Comparison of ENCODE assay signal across 19 cellular contexts in genomic region chr6:11475019-11475418, GRCh38.
"Had no signal": no experiment of that assay in that cellular context is flagged by ENCODE, and none has a peak within 500 bp of the region (broad histone marks: within the 10 kb centered on the region; RNA-seq: fewer than 3 reads in every experiment).

No MANE protein-coding gene starts in this region.

- H3K4me1 ChIP-seq: foreskin keratinocyte, neural progenitor cell, parathyroid adenoma had no signal

- H3K36me3 ChIP-seq: gastroesophageal sphincter, heart left ventricle, left lung, neural progenitor cell, spleen, vagina had no signal

- H3K9ac ChIP-seq: neural progenitor cell, parathyroid adenoma had no signal

- H3K27ac ChIP-seq: dorsolateral prefrontal cortex, foreskin keratinocyte, gastroesophageal sphincter, heart left ventricle, hepatocyte, left lung, neural progenitor cell, parathyroid adenoma, spleen, vagina had no signal

- H3K27me3 ChIP-seq: gastroesophageal sphincter, heart left ventricle, hepatocyte, left lung, neural progenitor cell, spleen, vagina had no signal

- H3K4me3 ChIP-seq: dorsolateral prefrontal cortex, gastroesophageal sphincter, heart left ventricle, hepatocyte, left lung, mucosa of descending colon, neural progenitor cell, spleen, vagina had no signal

- DNase-seq: cortex of kidney; dorsolateral prefrontal cortex; effector CD4-positive, alpha-beta T cell; foreskin keratinocyte; heart left ventricle; left cardiac atrium; left lung; mesenchymal stem cell; mucosa of descending colon; naive thymus-derived CD4-positive, alpha-beta T cell; spleen; stimulated activated CD4-positive, alpha-beta T cell treated with anti-CD3 and anti-CD28 coated beads, Interleukin-4, amount 100 ng/mL, for 4 hours; stimulated activated naive CD8-positive, alpha-beta T cell treated with anti-CD3 and anti-CD28 coated beads, Interleukin-15, Interleukin-2, amounts not matched to agents 100 U/mL and 50 U/mL, for 24 hours; trophoblast cell had no signal

- H3K9me3 ChIP-seq: gastroesophageal sphincter, heart left ventricle, left lung, mucosa of descending colon, spleen, vagina had no signal
